Comparison of ENCODE assay signal across 2 cellular contexts in genomic region chr7:158757404-158757989, GRCh38.
TF ChIP-seq lines count a peak whose summit lies in the region.

No MANE protein-coding gene starts in this region.

TF ChIP-seq in HEK293, 187 proteins besides CTCF, POLR2A, EP300 and RAD21:
- TF ChIP-seq ZNF792 (tag by site-specific recombination; IDR thresholded peaks at IDR 0.05) = no peak
- TF ChIP-seq, protein P1, sequence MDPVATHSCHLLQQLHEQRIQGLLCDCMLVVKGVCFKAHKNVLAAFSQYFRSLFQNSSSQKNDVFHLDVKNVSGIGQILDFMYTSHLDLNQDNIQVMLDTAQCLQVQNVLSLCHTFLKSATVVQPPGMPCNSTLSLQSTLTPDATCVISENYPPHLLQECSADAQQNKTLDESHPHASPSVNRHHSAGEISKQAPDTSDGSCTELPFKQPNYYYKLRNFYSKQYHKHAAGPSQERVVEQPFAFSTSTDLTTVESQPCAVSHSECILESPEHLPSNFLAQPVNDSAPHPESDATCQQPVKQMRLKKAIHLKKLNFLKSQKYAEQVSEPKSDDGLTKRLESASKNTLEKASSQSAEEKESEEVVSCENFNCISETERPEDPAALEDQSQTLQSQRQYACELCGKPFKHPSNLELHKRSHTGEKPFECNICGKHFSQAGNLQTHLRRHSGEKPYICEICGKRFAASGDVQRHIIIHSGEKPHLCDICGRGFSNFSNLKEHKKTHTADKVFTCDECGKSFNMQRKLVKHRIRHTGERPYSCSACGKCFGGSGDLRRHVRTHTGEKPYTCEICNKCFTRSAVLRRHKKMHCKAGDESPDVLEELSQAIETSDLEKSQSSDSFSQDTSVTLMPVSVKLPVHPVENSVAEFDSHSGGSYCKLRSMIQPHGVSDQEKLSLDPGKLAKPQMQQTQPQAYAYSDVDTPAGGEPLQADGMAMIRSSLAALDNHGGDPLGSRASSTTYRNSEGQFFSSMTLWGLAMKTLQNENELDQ (tag by site-specific recombination; IDR thresholded peaks at IDR 0.05; ENCODE audit: low read depth) = no peak
- TF ChIP-seq, protein P2, sequence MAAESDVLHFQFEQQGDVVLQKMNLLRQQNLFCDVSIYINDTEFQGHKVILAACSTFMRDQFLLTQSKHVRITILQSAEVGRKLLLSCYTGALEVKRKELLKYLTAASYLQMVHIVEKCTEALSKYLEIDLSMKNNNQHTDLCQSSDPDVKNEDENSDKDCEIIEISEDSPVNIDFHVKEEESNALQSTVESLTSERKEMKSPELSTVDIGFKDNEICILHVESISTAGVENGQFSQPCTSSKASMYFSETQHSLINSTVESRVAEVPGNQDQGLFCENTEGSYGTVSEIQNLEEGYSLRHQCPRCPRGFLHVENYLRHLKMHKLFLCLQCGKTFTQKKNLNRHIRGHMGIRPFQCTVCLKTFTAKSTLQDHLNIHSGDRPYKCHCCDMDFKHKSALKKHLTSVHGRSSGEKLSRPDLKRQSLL (tag by site-specific recombination; IDR thresholded peaks at IDR 0.05) = 0 out of 2 replicates have a peak, but pooled peaks have one; percentile 28

TF ChIP-seq in GM12878, 131 proteins besides CTCF, POLR2A, EP300 and RAD21:
- no peak for TF ChIP-seq EZH2 (IDR thresholded peaks at IDR 0.05; ENCODE audit: borderline replicate concordance, control insufficient read depth, low read depth, low read length)
- TF ChIP-seq, protein P3, sequence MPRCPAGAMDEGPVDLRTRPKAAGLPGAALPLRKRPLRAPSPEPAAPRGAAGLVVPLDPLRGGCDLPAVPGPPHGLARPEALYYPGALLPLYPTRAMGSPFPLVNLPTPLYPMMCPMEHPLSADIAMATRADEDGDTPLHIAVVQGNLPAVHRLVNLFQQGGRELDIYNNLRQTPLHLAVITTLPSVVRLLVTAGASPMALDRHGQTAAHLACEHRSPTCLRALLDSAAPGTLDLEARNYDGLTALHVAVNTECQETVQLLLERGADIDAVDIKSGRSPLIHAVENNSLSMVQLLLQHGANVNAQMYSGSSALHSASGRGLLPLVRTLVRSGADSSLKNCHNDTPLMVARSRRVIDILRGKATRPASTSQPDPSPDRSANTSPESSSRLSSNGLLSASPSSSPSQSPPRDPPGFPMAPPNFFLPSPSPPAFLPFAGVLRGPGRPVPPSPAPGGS (IDR thresholded peaks at IDR 0.05; ENCODE audit: borderline replicate concordance, insufficient read depth, low read depth, low read length, poor library complexity, severe bottlenecking) = no peak
- TF ChIP-seq, protein P4, sequence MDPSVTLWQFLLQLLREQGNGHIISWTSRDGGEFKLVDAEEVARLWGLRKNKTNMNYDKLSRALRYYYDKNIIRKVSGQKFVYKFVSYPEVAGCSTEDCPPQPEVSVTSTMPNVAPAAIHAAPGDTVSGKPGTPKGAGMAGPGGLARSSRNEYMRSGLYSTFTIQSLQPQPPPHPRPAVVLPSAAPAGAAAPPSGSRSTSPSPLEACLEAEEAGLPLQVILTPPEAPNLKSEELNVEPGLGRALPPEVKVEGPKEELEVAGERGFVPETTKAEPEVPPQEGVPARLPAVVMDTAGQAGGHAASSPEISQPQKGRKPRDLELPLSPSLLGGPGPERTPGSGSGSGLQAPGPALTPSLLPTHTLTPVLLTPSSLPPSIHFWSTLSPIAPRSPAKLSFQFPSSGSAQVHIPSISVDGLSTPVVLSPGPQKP (IDR thresholded peaks at IDR 0.05; ENCODE audit: low read depth, low read length) = no peak
- no peak for TF ChIP-seq E2F8 (IDR thresholded peaks at IDR 0.05; ENCODE audit: low read depth, partially characterized antibody)
- TF ChIP-seq REST (IDR thresholded peaks at IDR 0.05; ENCODE audit: low read depth, low read length) = no peak
- TF ChIP-seq PRDM15 (CRISPR knock-in tag; IDR thresholded peaks at IDR 0.05) = no peak
- no peak for TF ChIP-seq IKZF2 (IDR thresholded peaks at IDR 0.05)
TF ChIP-seq in GM12878: peak in this region for 0.
